Comparison of ENCODE assay signal across 14 cellular contexts in genomic region chr9:4114569-4115505, GRCh38.
A peak's percentile ranks its signal among the peaks of the same experiment; 100 is the strongest.
DNase-seq lines count a peak whose midpoint lies in the region; TF ChIP-seq lines count a peak whose summit lies in the region.
"Had no signal": no experiment of that assay in that cellular context is flagged by ENCODE, and none has a peak within 500 bp of the region (broad histone marks: within the 10 kb centered on the region; RNA-seq: fewer than 3 reads in every experiment).

No MANE protein-coding gene starts in this region.

- TF ChIP-seq CTCF in colonic mucosa (IDR thresholded peaks at IDR 0.05): no peak
- no peak for TF ChIP-seq CTCF in suprapubic skin (IDR thresholded peaks at IDR 0.05)
- TF ChIP-seq CTCF in osteocyte (IDR thresholded peaks at IDR 0.05): no peak

- WGBS in suprapubic skin: 75% methylated on average over 9 of the region's 9 CpGs

- no peaks in the 10 kb centered on the region for H3K9me3 Mint-ChIP-seq in osteocyte (ENCODE audit: unreplicated experiment)
- H3K9me3 Mint-ChIP-seq: activated T-cell treated with anti-CD3 and anti-CD28 coated beads, Interleukin-2, amount 50 U/mL, for 72 hours had no signal

- peaks cover 7% of the 10 kb centered on the region for H3K36me3 Mint-ChIP-seq in osteocyte (ENCODE audit: unreplicated experiment)

- no peak overlapping the region for H3K27ac Mint-ChIP-seq in osteocyte (ENCODE audit: unreplicated experiment)
- H3K27ac Mint-ChIP-seq: activated T-cell treated with anti-CD3 and anti-CD28 coated beads, Interleukin-2, amount 50 U/mL, for 72 hours had no signal

- H3K27me3 ChIP-seq in colonic mucosa (no peaks in the 10 kb centered on the region), suprapubic skin (no peaks in the 10 kb centered on the region)
- H3K27me3 ChIP-seq: breast epithelium had no signal

- peak; percentile 29 for DNase-seq in AG08395 (ENCODE audit: low spot score)
- peak; percentile 23 for DNase-seq in HT1080 (ENCODE audit: low read depth)
- DNase-seq in colonic mucosa: no peak
- peak; percentile 93 for DNase-seq in kidney tubule cell (ENCODE audit: low spot score)
- DNase-seq in suprapubic skin (ENCODE audit: low spot score in 2 of 2): no peak
- no peak for DNase-seq in osteocyte (ENCODE audit: extremely low spot score, unreplicated experiment)
- DNase-seq in HUDEP-2 (lab: John Stamatoyannopoulos, UW; ENCODE audit: unreplicated experiment in 76 of 76): no peak
- no peak for DNase-seq in activated CD4-positive, alpha-beta T cell treated with anti-CD3 and anti-CD28 coated beads for 4 hours
- DNase-seq: activated CD4-positive, alpha-beta T cell treated with anti-CD3 and anti-CD28 coated beads for 48 hours; activated T-cell treated with anti-CD3 and anti-CD28 coated beads, Interleukin-2, amount 50 U/mL, for 72 hours; lower lobe of right lung; NCI-H2171 treated with DMSO at 0.1 percent for 48 hours; SW 1271 had no signal

- H3K4me1 ChIP-seq in colonic mucosa: no peaks in the 10 kb centered on the region
- peaks cover 21% of the 10 kb centered on the region for H3K4me1 ChIP-seq in suprapubic skin
- H3K4me1 ChIP-seq: breast epithelium had no signal

- H3K36me3 ChIP-seq in colonic mucosa (no peaks in the 10 kb centered on the region), suprapubic skin (no peaks in the 10 kb centered on the region)
- H3K36me3 ChIP-seq: breast epithelium, lower lobe of right lung had no signal

- no peak overlapping the region for H3K4me3 Mint-ChIP-seq in osteocyte (ENCODE audit: unreplicated experiment)
- H3K4me3 Mint-ChIP-seq: activated T-cell treated with anti-CD3 and anti-CD28 coated beads, Interleukin-2, amount 50 U/mL, for 72 hours had no signal

- no peaks in the 10 kb centered on the region for H3K9me3 ChIP-seq in colonic mucosa
- no peaks in the 10 kb centered on the region for H3K9me3 ChIP-seq in suprapubic skin
- H3K9me3 ChIP-seq: breast epithelium, lower lobe of right lung had no signal

- H3K4me1 Mint-ChIP-seq in osteocyte (ENCODE audit: unreplicated experiment): peaks cover 47% of the 10 kb centered on the region

- no peak for TF ChIP-seq EP300 in suprapubic skin (IDR thresholded peaks at IDR 0.05)

- TF ChIP-seq POLR2A in suprapubic skin (IDR thresholded peaks at IDR 0.05): no peak

- H3K27me3 Mint-ChIP-seq in osteocyte (ENCODE audit: unreplicated experiment): no peaks in the 10 kb centered on the region

- intact Hi-C loops in colonic mucosa (cut with DNase I): no loop called here

- H3K4me3 ChIP-seq in colonic mucosa: no peak overlapping the region
- no peak overlapping the region for H3K4me3 ChIP-seq in suprapubic skin
- H3K4me3 ChIP-seq: breast epithelium, lower lobe of right lung had no signal

- H3K9ac ChIP-seq in colonic mucosa (ENCODE audit: low read depth in 2 of 2, low read length in 2 of 2): no peak overlapping the region

- peak overlapping the region; percentile 0 for H3K27ac ChIP-seq in colonic mucosa
- no peak overlapping the region for H3K27ac ChIP-seq in suprapubic skin
- H3K27ac ChIP-seq: breast epithelium, lower lobe of right lung had no signal

Comparison
In these comparisons a context has a peak if more than half of its experiments do, and no peak if none do; other contexts are left out.
1. DNase-seq: peak in AG08395 (single experiment), HT1080 (single experiment) and kidney tubule cell (single experiment); none in colonic mucosa (single experiment), suprapubic skin (0 of 2), osteocyte (single experiment), HUDEP-2 (0 of 76) and activated CD4-positive, alpha-beta T cell treated with anti-CD3 and anti-CD28 coated beads for 4 hours (0 of 2).